10 cellular contexts compared by ENCODE assay signal in the genomic region with DNA sequence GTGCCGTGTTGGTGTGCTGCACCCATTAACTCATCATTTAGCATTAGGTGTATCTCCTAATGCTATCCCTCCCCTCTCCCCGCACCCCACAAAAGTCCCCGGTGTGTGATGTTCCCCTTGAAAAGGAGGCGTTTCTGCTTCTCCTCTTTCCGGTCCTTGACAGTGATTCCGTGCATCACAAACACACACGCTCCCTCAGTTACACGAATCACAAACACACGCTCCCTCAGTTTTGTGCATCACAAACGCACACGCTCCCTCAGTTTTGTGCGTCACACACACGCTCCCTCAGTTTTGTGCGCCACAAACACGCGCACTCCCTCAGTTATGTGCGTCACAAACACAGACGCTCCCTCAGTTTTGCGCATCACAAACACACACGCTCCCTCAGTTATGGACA. TPM values are rescaled to one million over a fixed set of nuclear protein-coding genes. Genes with fewer than 3 reads are reported as not detected.
"Had no signal": no experiment of that assay in that cellular context is flagged by ENCODE, and none has a peak within 500 bp of the region (broad histone marks: within the 10 kb centered on the region; RNA-seq: fewer than 3 reads in every experiment).

No MANE protein-coding gene starts in this region.

RNA-seq across cellular contexts. Expression of gene NPBWR2, which starts 27.4 kb away (rescaled TPM):
- total RNA-seq: activated CD8-positive, alpha-beta T cell treated with anti-CD3 and anti-CD28 coated beads for 36 hours; activated T-cell treated with anti-CD3 and anti-CD28 coated beads, Interleukin-2, amount 50 U/mL, for 72 hours; activated T-helper 2 cell treated with anti-CD3 and anti-CD28 coated beads, Interferon-gamma antibody, Interleukin-2, Interleukin-4, amounts not matched to agents 10 μg/mL and 5 μg/mL and 100 μg/mL, durations not matched to agents 14 hours and 24 hours and 36 hours; aorta; breast epithelium; OCI-LY7; Right ventricle myocardium inferior; RPMI7951; SJCRH30 had no signal
- polyA plus RNA-seq: aorta, SK-N-SH had no signal

RNA-seq across cellular contexts. Expression of gene MYT1, which starts 29.5 kb away (rescaled TPM):
- total RNA-seq: activated CD8-positive, alpha-beta T cell treated with anti-CD3 and anti-CD28 coated beads for 36 hours; activated T-helper 2 cell treated with anti-CD3 and anti-CD28 coated beads, Interferon-gamma antibody, Interleukin-2, Interleukin-4, amounts not matched to agents 10 μg/mL and 5 μg/mL and 100 μg/mL, durations not matched to agents 14 hours and 24 hours and 36 hours; aorta; RPMI7951; SJCRH30 had no signal
- polyA plus RNA-seq: aorta had no signal

RNA-seq across cellular contexts. Expression of gene LKAAEAR1, which starts 50.5 kb away (rescaled TPM):
- total RNA-seq: aorta, OCI-LY7, Right ventricle myocardium inferior, SJCRH30 had no signal
- polyA plus RNA-seq: aorta had no signal
